In genomic region chr12:124646385-124647230, GRCh38 we compare ENCODE assay signal across 1 cellular context.
TF ChIP-seq lines count a peak whose summit lies in the region.

No MANE protein-coding gene starts in this region.

TF ChIP-seq in SK-N-SH, 30 proteins besides CTCF, POLR2A, EP300 and RAD21 (continued from another document):
- TF ChIP-seq MAX (IDR thresholded peaks at IDR 0.05; ENCODE audit: low read depth) = no peak
- TF ChIP-seq USF2 (IDR thresholded peaks at IDR 0.05; ENCODE audit: borderline replicate concordance, low read depth, low read length) = no peak
- no peak for TF ChIP-seq SIN3A (IDR thresholded peaks at IDR 0.05; ENCODE audit: borderline replicate concordance, low read depth, low read length)
- no peak for TF ChIP-seq RXRA (IDR thresholded peaks at IDR 0.05; ENCODE audit: borderline replicate concordance, low read depth)
- no peak for TF ChIP-seq PBX3 (IDR thresholded peaks at IDR 0.05)
